In the genomic region with DNA sequence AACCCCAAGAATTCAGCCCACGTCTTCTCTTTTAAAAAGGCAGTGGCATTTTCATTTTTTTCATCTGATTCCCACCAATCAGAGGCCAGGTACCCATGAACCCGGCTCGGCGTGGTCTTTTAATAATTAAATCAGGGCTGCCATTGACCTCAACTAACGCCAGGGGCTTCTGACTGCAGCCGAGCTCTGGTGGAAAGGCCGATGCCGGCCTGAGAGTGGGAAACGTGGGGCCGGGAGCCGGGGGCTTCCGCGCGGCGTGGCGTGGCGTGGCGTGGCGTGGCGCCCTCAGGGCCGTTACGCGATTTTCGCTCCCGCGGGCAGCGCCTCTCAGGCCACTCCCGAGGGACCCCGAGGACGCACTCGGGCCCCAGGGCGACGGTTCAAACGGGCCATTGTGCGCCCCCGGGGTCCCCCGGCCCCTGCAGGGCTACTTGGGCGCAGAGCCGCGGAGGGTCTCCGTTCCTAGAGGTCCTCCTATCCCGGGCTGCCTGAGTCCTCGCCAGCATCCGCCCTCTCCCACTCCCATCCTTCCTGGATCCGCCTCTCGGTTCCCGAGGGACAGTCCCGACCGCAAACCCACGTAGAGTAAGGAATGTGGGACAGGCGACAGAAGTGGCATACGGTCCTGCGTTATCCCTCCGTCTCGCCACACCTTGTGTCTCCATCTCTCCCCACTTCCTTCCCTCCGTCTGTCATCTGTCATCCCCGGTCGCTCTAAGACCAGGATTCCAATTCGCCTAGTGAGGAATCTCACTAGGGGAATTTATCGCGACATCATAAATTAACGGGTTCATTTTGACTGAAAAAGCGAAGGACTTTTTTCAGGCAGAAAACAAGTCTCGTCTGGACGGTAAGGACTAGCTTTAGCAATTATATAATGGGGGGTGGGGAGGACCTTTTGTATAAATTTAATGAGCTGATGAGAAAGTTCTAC, we compare ENCODE assay signal across 1 cellular context.
TF ChIP-seq lines count a peak whose summit lies in the region.

No MANE protein-coding gene starts in this region.

TF ChIP-seq in IMR-90, 13 proteins besides CTCF, POLR2A, EP300 and RAD21 (continued from another document):
- TF ChIP-seq, protein P1, sequence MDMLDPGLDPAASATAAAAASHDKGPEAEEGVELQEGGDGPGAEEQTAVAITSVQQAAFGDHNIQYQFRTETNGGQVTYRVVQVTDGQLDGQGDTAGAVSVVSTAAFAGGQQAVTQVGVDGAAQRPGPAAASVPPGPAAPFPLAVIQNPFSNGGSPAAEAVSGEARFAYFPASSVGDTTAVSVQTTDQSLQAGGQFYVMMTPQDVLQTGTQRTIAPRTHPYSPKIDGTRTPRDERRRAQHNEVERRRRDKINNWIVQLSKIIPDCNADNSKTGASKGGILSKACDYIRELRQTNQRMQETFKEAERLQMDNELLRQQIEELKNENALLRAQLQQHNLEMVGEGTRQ (IDR thresholded peaks at IDR 0.05; ENCODE audit: low read depth, low read length), result no peak
